In genomic region chr21:15935530-15935929, GRCh38 we compare ENCODE assay signal across 18 cellular contexts.
A peak's percentile ranks its signal among the peaks of the same experiment; 100 is the strongest.
DNase-seq lines count a peak whose midpoint lies in the region; ATAC-seq, FAIRE-seq and TF ChIP-seq lines count a peak whose summit lies in the region.
"Had no signal": no experiment of that assay in that cellular context is flagged by ENCODE, and none has a peak within 500 bp of the region (broad histone marks: within the 10 kb centered on the region; RNA-seq: fewer than 3 reads in every experiment).

No MANE protein-coding gene starts in this region.

- H3K79me2 ChIP-seq in PC-3 (ENCODE audit: low read length) = no peaks in the 10 kb centered on the region

- no peaks in the 10 kb centered on the region for H3F3A ChIP-seq in PC-3 (ENCODE audit: low read length, unreplicated experiment)

- POLR2A ChIA-PET in PC-3 (lab: Charles Lee; ENCODE audit: unreplicated experiment) = no interaction called here

- H3K27me3 ChIP-seq in PC-3 (ENCODE audit: low read length) (no peaks in the 10 kb centered on the region), bronchial epithelial cell (ENCODE audit: control insufficient read depth, insufficient read depth, low read length) (no peaks in the 10 kb centered on the region)

- no peak for FAIRE-seq in bronchial epithelial cell (lab: Jason Lieb, UNC)
- FAIRE-seq: A204.1, GM12878, GM18507 had no signal

- H3K4me1 ChIP-seq in PC-3 (ENCODE audit: insufficient read depth, low read length) = no peaks in the 10 kb centered on the region

- H3K4me3 ChIP-seq in PC-3 (ENCODE audit: low read length) (no peak overlapping the region), bronchial epithelial cell (ENCODE audit: low read depth, low read length) (no peak overlapping the region)
- H3K4me3 ChIP-seq: GM12878, GM23338 had no signal

- H3K9ac ChIP-seq in PC-3 (ENCODE audit: low read length) = no peak overlapping the region

- CTCF ChIA-PET in PC-3 (lab: Charles Lee) = no interaction called here

- no peaks in the 10 kb centered on the region for H3K9me3 ChIP-seq in PC-3 (ENCODE audit: low read length)

- H4K20me1 ChIP-seq in PC-3 (ENCODE audit: low read length) = no peaks in the 10 kb centered on the region

- no peak overlapping the region for H3K27ac ChIP-seq in PC-3 (ENCODE audit: low read length)
- H3K27ac ChIP-seq: HL-60 had no signal

- ATAC-seq in PC-3 (peak; percentile 61), HG03354 (IDR thresholded peaks at IDR 0.05; ENCODE audit: poor library complexity, severe bottlenecking, unreplicated experiment) (no peak), GM21737 (IDR thresholded peaks at IDR 0.05; ENCODE audit: unreplicated experiment) (no peak), HG02870 (IDR thresholded peaks at IDR 0.05; ENCODE audit: unreplicated experiment) (no peak)
- ATAC-seq: GM12878, GM23338 had no signal

- TF ChIP-seq CTCF in PC-3 (conservative IDR thresholded peaks at IDR 0.05; ENCODE audit: low read depth, low read length) (no peak), bronchial epithelial cell (IDR thresholded peaks at IDR 0.05; ENCODE audit: insufficient read depth, low read length, severe bottlenecking) (no peak)

- no peaks in the 10 kb centered on the region for H3K9me2 ChIP-seq in PC-3 (replicated peaks; ENCODE audit: low read length)

- no peak overlapping the region for H2AFZ ChIP-seq in PC-3 (ENCODE audit: low read length)
- H2AFZ ChIP-seq: GM23338 had no signal

- no TSS peak for BruUV-seq in PC-3 (replicated peaks; lab: Mats Ljungman, UMichigan)

- DNase-seq in PC-3 = peak; percentile 15
- peak; percentile 49 for DNase-seq in bronchial epithelial cell (ENCODE audit: low read depth)
- peak; percentile 1 for DNase-seq in foreskin melanocyte
- peak; percentile 57 for DNase-seq in kidney tubule cell (ENCODE audit: low spot score)
- DNase-seq in HCEC 1CT = no peak
- DNase-seq: C1 segment of cervical spinal cord; Calu3; CD4-positive, alpha-beta T cell; DMS 273 treated with DMSO at 0.1 percent for 48 hours; H7 had no signal

- intact Hi-C loops in PC-3 (cut with micrococcal nuclease) = no loop called here

- H3K36me3 ChIP-seq in PC-3 (ENCODE audit: low read depth, low read length) (no peaks in the 10 kb centered on the region), bronchial epithelial cell (ENCODE audit: control insufficient read depth, insufficient read depth, low read length) (no peaks in the 10 kb centered on the region)

- no peak overlapping the region for H3K4me2 ChIP-seq in PC-3 (ENCODE audit: low read length)
- H3K4me2 ChIP-seq: GM23338 had no signal
